In the genomic region with DNA sequence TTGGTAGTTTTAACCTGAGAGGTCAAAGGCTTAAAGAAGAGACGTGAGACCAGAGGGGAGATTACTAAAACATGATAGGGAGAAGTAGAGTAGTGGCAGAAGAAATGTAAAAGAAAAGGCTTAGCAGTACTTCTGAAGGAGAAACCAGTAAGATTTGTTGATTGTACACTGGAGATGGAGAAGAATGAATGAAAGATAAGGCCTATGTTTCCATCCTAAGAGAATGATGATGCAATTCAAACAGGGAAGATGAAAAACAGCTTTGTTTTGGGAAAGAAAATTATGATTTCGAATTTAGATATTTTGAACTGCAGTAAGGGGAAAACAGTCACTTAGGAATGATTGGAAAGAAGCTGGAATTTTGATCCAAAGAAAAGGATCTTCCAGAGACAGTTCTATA, we compare ENCODE assay signal across 17 cellular contexts.
DNase-seq lines count a peak whose midpoint lies in the region; ATAC-seq, FAIRE-seq and TF ChIP-seq lines count a peak whose summit lies in the region.
"Had no signal": no experiment of that assay in that cellular context is flagged by ENCODE, and none has a peak within 500 bp of the region (broad histone marks: within the 10 kb centered on the region; RNA-seq: fewer than 3 reads in every experiment).

No MANE protein-coding gene starts in this region.

- no peaks in the 10 kb centered on the region for H3K27me3 Mint-ChIP-seq in progenitor cell of endocrine pancreas

- H3K4me3 Mint-ChIP-seq in progenitor cell of endocrine pancreas (ENCODE audit: low read depth), result no peak overlapping the region
- H3K4me3 Mint-ChIP-seq: CD8-positive, alpha-beta T cell had no signal

- H3K9me3 ChIP-seq in A673 (ENCODE audit: low read depth, low read length, poor library complexity, severe bottlenecking), result no peaks in the 10 kb centered on the region

- no peaks in the 10 kb centered on the region for H3K27me3 ChIP-seq in A673 (replicated peaks; ENCODE audit: insufficient read depth, low read depth, low read length, poor library complexity)

- H3K27ac ChIP-seq in A673 (ENCODE audit: low read depth, low read length, poor library complexity, severe bottlenecking), result no peak overlapping the region

- BruUV-seq in A673 (replicated peaks; lab: Mats Ljungman, UMichigan), result no TSS peak

- intact Hi-C loops in A673 (cut with micrococcal nuclease; ENCODE audit: unreplicated experiment), result no loop called here

- H3K36me3 ChIP-seq in A673 (ENCODE audit: insufficient read depth, low read length, poor library complexity, severe bottlenecking), result no peaks in the 10 kb centered on the region

- H3K36me3 Mint-ChIP-seq in progenitor cell of endocrine pancreas (ENCODE audit: insufficient read depth), result peaks cover 5% of the 10 kb centered on the region
- H3K36me3 Mint-ChIP-seq: CD8-positive, alpha-beta T cell had no signal

- H3K9me3 Mint-ChIP-seq in progenitor cell of endocrine pancreas (ENCODE audit: low read depth), result no peaks in the 10 kb centered on the region
- H3K9me3 Mint-ChIP-seq: CD8-positive, alpha-beta T cell had no signal

- POLR2A ChIA-PET in A673 (lab: Charles Lee; ENCODE audit: low non-redundant PET), result no interaction called here

- ATAC-seq in GM21723 (IDR thresholded peaks at IDR 0.05; ENCODE audit: unreplicated experiment), result no peak
- ATAC-seq: CD8-positive, alpha-beta T cell had no signal

- TF ChIP-seq CTCF in progenitor cell of endocrine pancreas (IDR thresholded peaks at IDR 0.05; ENCODE audit: unreplicated experiment) (no peak), A673 (conservative IDR thresholded peaks at IDR 0.05; ENCODE audit: low read depth, low read length) (no peak)

- CTCF ChIA-PET in A673 (lab: Charles Lee), result interaction anchor here (0.5 to 0.6 kb wide), 2 partner anchors 78 to 109 kb away, joined by 5 to 7 read pairs; no protein-coding TSS in a partner anchor

- H3K4me3 ChIP-seq in A673 (ENCODE audit: low read depth, low read length, poor library complexity, severe bottlenecking), result no peak overlapping the region

- H3K4me1 ChIP-seq in A673 (ENCODE audit: insufficient read depth, low read length, poor library complexity, severe bottlenecking), result peaks cover 37% of the 10 kb centered on the region

- no peaks in the 10 kb centered on the region for H3K4me1 Mint-ChIP-seq in progenitor cell of endocrine pancreas (ENCODE audit: low read depth)

- peak overlapping the region; percentile 38 for H3K27ac Mint-ChIP-seq in progenitor cell of endocrine pancreas
- H3K27ac Mint-ChIP-seq: CD8-positive, alpha-beta T cell had no signal

- FAIRE-seq in RCC 7860 (lab: Jason Lieb, UNC), result no peak

- DNase-seq in GM03348 (ENCODE audit: low spot score) (peak; percentile 31), OCI-M1 (lab: John Stamatoyannopoulos, UW) (peak; percentile 45), dedifferentiated amniotic fluid mesenchymal stem cell (ENCODE audit: extremely low spot score) (peak; percentile 26), progenitor cell of endocrine pancreas (ENCODE audit: low spot score, unreplicated experiment) (no peak), A673 (ENCODE audit: low spot score) (no peak), RCC 7860 (ENCODE audit: low spot score) (no peak)
- DNase-seq: CD8-positive, alpha-beta T cell; DMS 273 treated with DMSO at 0.1 percent for 48 hours; KG1; MM.1S; NCI-H1105; NCI-H1694 treated with DMSO at 0.1 percent for 48 hours; NCI-H2171; NCI-H446 treated with DMSO at 0.1 percent for 48 hours; NCI-H748 treated with DMSO at 0.1 percent for 48 hours; SHP77 treated with DMSO at 0.1 percent for 48 hours had no signal

Comparison
In these comparisons a context has a peak if more than half of its experiments do, and no peak if none do; other contexts are left out.
1. DNase-seq: peak in GM03348 (single experiment), OCI-M1 (single experiment) and dedifferentiated amniotic fluid mesenchymal stem cell (single experiment); none in progenitor cell of endocrine pancreas (single experiment), A673 (single experiment) and RCC 7860 (single experiment).